In the genomic region with DNA sequence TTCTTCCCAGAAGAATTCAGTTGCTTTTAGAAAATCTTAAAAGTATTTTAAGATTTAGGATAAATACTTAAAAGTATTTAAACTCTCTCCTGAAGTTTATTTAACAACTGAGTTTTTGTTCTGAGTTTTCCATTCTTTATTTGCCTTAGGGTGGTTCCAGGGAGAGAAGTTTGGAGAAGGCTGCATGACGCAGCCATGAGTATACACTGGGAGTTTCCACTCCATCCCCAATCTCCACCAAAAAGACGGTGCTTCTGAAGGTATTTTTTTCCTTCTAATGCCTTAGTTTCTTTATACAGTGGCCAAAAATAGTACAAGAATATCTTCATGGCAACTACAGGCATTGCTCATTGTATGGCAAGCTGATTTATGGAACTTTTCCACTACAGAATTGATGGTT, we compare ENCODE assay signal across 17 cellular contexts.
DNase-seq lines count a peak whose midpoint lies in the region; ATAC-seq and TF ChIP-seq lines count a peak whose summit lies in the region.
"Had no signal": no experiment of that assay in that cellular context is flagged by ENCODE, and none has a peak within 500 bp of the region (broad histone marks: within the 10 kb centered on the region; RNA-seq: fewer than 3 reads in every experiment).

No MANE protein-coding gene starts in this region.

- BruUV-seq in mammary epithelial cell (replicated peaks; lab: Mats Ljungman, UMichigan) (no TSS peak), PC-3 (replicated peaks; lab: Mats Ljungman, UMichigan) (no TSS peak)

- H3F3A ChIP-seq in PC-3 (ENCODE audit: low read length, unreplicated experiment) = no peaks in the 10 kb centered on the region

- intact Hi-C loops in mammary epithelial cell (cut with micrococcal nuclease) = no loop called here
- intact Hi-C loops in breast epithelium (cut with DNase I; ENCODE audit: low total_unique reads) = no loop called here
- intact Hi-C loops in PC-3 (cut with micrococcal nuclease) = no loop called here
- intact Hi-C loops in left lung (cut with DNase I) = no loop called here

- H3K79me2 ChIP-seq in mammary epithelial cell (ENCODE audit: insufficient read depth, low read length) (no peaks in the 10 kb centered on the region), PC-3 (ENCODE audit: low read length) (no peaks in the 10 kb centered on the region)

- TF ChIP-seq CTCF in mammary epithelial cell (conservative IDR thresholded peaks at IDR 0.05 in 1 of 2, IDR thresholded peaks at IDR 0.05 in 1 of 2; ENCODE audit: extremely low read depth in 1 of 2, insufficient read depth in 1 of 2, low read depth in 1 of 2, low read length in 2 of 2) (no peak), breast epithelium (IDR thresholded peaks at IDR 0.05) (no peak), PC-3 (conservative IDR thresholded peaks at IDR 0.05; ENCODE audit: low read depth, low read length) (no peak), epithelial cell of esophagus (IDR thresholded peaks at IDR 0.05; ENCODE audit: insufficient read depth, low read depth, low read length, missing control alignments) (no peak), left lung (IDR thresholded peaks at IDR 0.05) (no peak), GM10248 (IDR thresholded peaks at IDR 0.05; ENCODE audit: control extremely low read depth, extremely low read depth, low read depth, missing control alignments) (no peak)

- dilution Hi-C loops in mammary epithelial cell (cut with HindIII; ENCODE audit: low sequenced_read_pairs) = no loop called here

- ATAC-seq in PC-3 (peak; percentile 64), left lung (peak; percentile 64), GM19467 (IDR thresholded peaks at IDR 0.05; ENCODE audit: unreplicated experiment) (no peak)
- ATAC-seq: A549, GM23338, HepG2 had no signal

- peak overlapping the region; percentile 49 for H2AFZ ChIP-seq in mammary epithelial cell (ENCODE audit: low read depth, low read length)
- peak overlapping the region; percentile 44; the same call in 1 of the 2 replicates for H2AFZ ChIP-seq in PC-3 (ENCODE audit: low read length)
- H2AFZ ChIP-seq: GM23338 had no signal

- H3K27me3 ChIP-seq in mammary epithelial cell (ENCODE audit: insufficient read depth, low read length) (no peaks in the 10 kb centered on the region), breast epithelium (no peaks in the 10 kb centered on the region), PC-3 (ENCODE audit: low read length) (no peaks in the 10 kb centered on the region), left lung (no peaks in the 10 kb centered on the region)

- H4K20me1 ChIP-seq in mammary epithelial cell (ENCODE audit: insufficient read depth, low read length) (no peaks in the 10 kb centered on the region), PC-3 (ENCODE audit: low read length) (no peaks in the 10 kb centered on the region)

- H3K4me1 ChIP-seq in mammary epithelial cell (ENCODE audit: insufficient read depth, low read length) = peaks cover 3% of the 10 kb centered on the region
- no peaks in the 10 kb centered on the region for H3K4me1 ChIP-seq in breast epithelium
- peaks cover 6% of the 10 kb centered on the region; the same call in 1 of the 2 replicates for H3K4me1 ChIP-seq in PC-3 (ENCODE audit: insufficient read depth, low read length)
- H3K4me1 ChIP-seq in left lung = no peaks in the 10 kb centered on the region
- H3K4me1 ChIP-seq: A549, Caco-2 had no signal

- no peak overlapping the region for H3K4me3 ChIP-seq in mammary epithelial cell (replicated peaks in 1 of 3; ENCODE audit: insufficient read depth in 1 of 3, low read depth in 2 of 3, low read length in 3 of 3)
- H3K4me3 ChIP-seq in breast epithelium = no peak overlapping the region
- no peak overlapping the region for H3K4me3 ChIP-seq in PC-3 (ENCODE audit: low read length)
- H3K4me3 ChIP-seq in epithelial cell of esophagus (ENCODE audit: low read length) = no peak overlapping the region
- H3K4me3 ChIP-seq in left lung = no peak overlapping the region
- H3K4me3 ChIP-seq: A549, GM23338 had no signal

- WGBS in mammary epithelial cell (ENCODE audit: low coverage, missing lambda C conversion rate) = 50% methylated on average over 2 of the region's 2 CpGs

- no peak for TF ChIP-seq POLR2A in breast epithelium (IDR thresholded peaks at IDR 0.05)

- POLR2A ChIA-PET in PC-3 (lab: Charles Lee; ENCODE audit: unreplicated experiment) (no interaction called here), GM10248 (lab: Yijun Ruan, JAX) (no interaction called here)

- DNase-seq in mammary epithelial cell (no peak), breast epithelium (ENCODE audit: low spot score in 2 of 2) (no peak), PC-3 (peak; percentile 23), epithelial cell of esophagus (ENCODE audit: low read depth) (peak; percentile 50), left lung (no peak), NOMO-1 (lab: John Stamatoyannopoulos, UW; ENCODE audit: unreplicated experiment in 2 of 2) (no peak), GM10248 (ENCODE audit: extremely low spot score) (no peak)
- DNase-seq: AML-193; Caco-2; CD4-positive, alpha-beta T cell; HCEC 1CT had no signal

- no peaks in the 10 kb centered on the region for H3K36me3 ChIP-seq in mammary epithelial cell (ENCODE audit: insufficient read depth, low read length)
- H3K36me3 ChIP-seq in breast epithelium = no peaks in the 10 kb centered on the region
- no peaks in the 10 kb centered on the region for H3K36me3 ChIP-seq in PC-3 (ENCODE audit: low read depth, low read length)
- no peaks in the 10 kb centered on the region for H3K36me3 ChIP-seq in left lung

- no peak overlapping the region for H3K4me2 ChIP-seq in mammary epithelial cell (ENCODE audit: insufficient read depth, low read depth, low read length)
- H3K4me2 ChIP-seq in PC-3 (ENCODE audit: low read length) = no peak overlapping the region
- H3K4me2 ChIP-seq: A549, GM23338 had no signal

- H3K27ac ChIP-seq in mammary epithelial cell (ENCODE audit: insufficient read depth, low read depth, low read length) = peak overlapping the region; percentile 51
- no peak overlapping the region for H3K27ac ChIP-seq in breast epithelium
- peak overlapping the region; percentile 41 for H3K27ac ChIP-seq in PC-3 (ENCODE audit: low read length)
- H3K27ac ChIP-seq in left lung = no peak overlapping the region
- H3K27ac ChIP-seq: 22Rv1, A549, C4-2B had no signal

- CTCF ChIA-PET in mammary epithelial cell (lab: Charles Lee; ENCODE audit: low non-redundant PET) = no interaction called here
- CTCF ChIA-PET in PC-3 (lab: Charles Lee) = no interaction called here
- CTCF ChIA-PET in GM10248 (lab: Yijun Ruan, JAX) = no interaction called here

- H3K9ac ChIP-seq in mammary epithelial cell (ENCODE audit: insufficient read depth, low read length) (no peak overlapping the region), PC-3 (ENCODE audit: low read length) (no peak overlapping the region)

- H3K9me3 ChIP-seq in mammary epithelial cell (replicated peaks; ENCODE audit: insufficient read depth, low read length) (no peaks in the 10 kb centered on the region), breast epithelium (no peaks in the 10 kb centered on the region), PC-3 (ENCODE audit: low read length) (no peaks in the 10 kb centered on the region), left lung (no peaks in the 10 kb centered on the region)
- H3K9me3 ChIP-seq: A549, Caco-2 had no signal

- H3K9me2 ChIP-seq in PC-3 (replicated peaks; ENCODE audit: low read length) = no peaks in the 10 kb centered on the region

- in situ Hi-C loops in mammary epithelial cell (cut with MboI; ENCODE audit: low sequenced_read_pairs in 2 of 2) = no loop called here

Comparison
In these comparisons a context has a peak if more than half of its experiments do, and no peak if none do; other contexts are left out.
1. H3K27ac ChIP-seq: peak in mammary epithelial cell (single experiment) and PC-3 (single experiment); none in breast epithelium (0 of 2) and left lung (0 of 2).
2. DNase-seq: peak in PC-3 (single experiment) and epithelial cell of esophagus (single experiment); none in mammary epithelial cell (single experiment), breast epithelium (0 of 2), left lung (0 of 2), NOMO-1 (0 of 2) and GM10248 (single experiment).